In genomic region chr19:49595819-49596404, GRCh38 we compare ENCODE assay signal across 1 cellular context.
TF ChIP-seq lines count a peak whose summit lies in the region.

No MANE protein-coding gene starts in this region.

TF ChIP-seq in IMR-90, 13 proteins besides CTCF, POLR2A, EP300 and RAD21 (continued from another document):
- TF ChIP-seq SMC3 (IDR thresholded peaks at IDR 0.05; ENCODE audit: low read depth, low read length) (no peak), MXI1 (IDR thresholded peaks at IDR 0.05; ENCODE audit: borderline replicate concordance, low read depth, low read length) (no peak), CHD1 (IDR thresholded peaks at IDR 0.05; ENCODE audit: low read depth, low read length) (no peak), USF2 (IDR thresholded peaks at IDR 0.05; ENCODE audit: low read depth, low read length) (no peak), CEBPB (IDR thresholded peaks at IDR 0.05; ENCODE audit: low read depth, low read length) (no peak)
